ENCODE assay signal across 1 cellular context in the genomic region with DNA sequence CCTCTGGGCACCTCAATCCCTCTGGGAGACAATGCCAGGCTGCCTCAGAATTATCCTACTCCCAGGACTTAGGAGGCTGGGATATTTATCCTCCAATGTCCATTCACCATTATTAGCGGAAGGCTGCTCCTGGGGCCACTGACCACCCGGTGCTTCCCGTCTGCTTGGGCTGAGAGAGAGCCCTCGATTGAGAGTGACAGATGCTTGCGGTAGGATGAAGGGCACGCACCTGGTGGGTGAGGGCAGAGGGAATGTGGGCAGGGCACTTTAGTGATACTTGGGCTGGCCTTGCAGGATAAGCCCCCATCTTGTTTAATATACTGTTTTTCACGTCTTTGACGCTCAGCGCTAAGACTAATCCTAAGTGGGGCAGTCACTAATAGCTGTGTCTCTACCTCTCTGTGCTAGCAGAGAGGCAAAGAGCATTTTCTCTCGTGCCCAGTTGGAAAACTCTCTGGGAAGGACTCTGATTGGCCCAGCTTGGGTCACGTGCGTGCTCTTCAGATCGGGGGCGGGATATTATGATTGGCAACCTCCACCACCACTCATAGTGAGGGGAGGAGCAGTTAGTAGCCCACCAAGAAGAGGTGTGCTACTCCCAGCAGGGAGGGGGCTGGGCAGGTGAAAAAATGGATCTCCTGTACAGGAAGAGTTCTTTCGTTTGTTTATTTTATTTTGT.
TF ChIP-seq lines count a peak whose summit lies in the region.

No MANE protein-coding gene starts in this region.

TF ChIP-seq in K562, 482 proteins besides CTCF, POLR2A, EP300 and RAD21 (continues in another document):
- no peak for TF ChIP-seq GATA2 (CRISPR knock-in tag; IDR thresholded peaks at IDR 0.05)
- TF ChIP-seq, protein P1, sequence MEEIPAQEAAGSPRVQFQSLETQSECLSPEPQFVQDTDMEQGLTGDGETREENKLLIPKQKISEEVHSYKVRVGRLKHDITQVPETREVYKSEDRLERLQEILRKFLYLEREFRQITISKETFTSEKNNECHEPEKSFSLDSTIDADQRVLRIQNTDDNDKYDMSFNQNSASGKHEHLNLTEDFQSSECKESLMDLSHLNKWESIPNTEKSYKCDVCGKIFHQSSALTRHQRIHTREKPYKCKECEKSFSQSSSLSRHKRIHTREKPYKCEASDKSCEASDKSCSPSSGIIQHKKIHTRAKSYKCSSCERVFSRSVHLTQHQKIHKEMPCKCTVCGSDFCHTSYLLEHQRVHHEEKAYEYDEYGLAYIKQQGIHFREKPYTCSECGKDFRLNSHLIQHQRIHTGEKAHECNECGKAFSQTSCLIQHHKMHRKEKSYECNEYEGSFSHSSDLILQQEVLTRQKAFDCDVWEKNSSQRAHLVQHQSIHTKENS (CRISPR knock-in tag; IDR thresholded peaks at IDR 0.05): no peak
- TF ChIP-seq SIRT6 (IDR thresholded peaks at IDR 0.05; ENCODE audit: low read depth, low read length): no peak
- TF ChIP-seq POLR2B (IDR thresholded peaks at IDR 0.05; ENCODE audit: low read depth, partially characterized antibody): no peak
- TF ChIP-seq ZFP1 (CRISPR knock-in tag; IDR thresholded peaks at IDR 0.05): no peak
- TF ChIP-seq FUS (optimal IDR thresholded peaks at IDR 0.05; ENCODE audit: low read depth, low read length): no peak
- no peak for TF ChIP-seq NFE2L1 (tag; IDR thresholded peaks at IDR 0.05; ENCODE audit: borderline replicate concordance, low read depth)
- no peak for TF ChIP-seq CBX2 (IDR thresholded peaks at IDR 0.05; ENCODE audit: insufficient read depth, low read length, poor library complexity, severe bottlenecking)
- TF ChIP-seq, protein P2, sequence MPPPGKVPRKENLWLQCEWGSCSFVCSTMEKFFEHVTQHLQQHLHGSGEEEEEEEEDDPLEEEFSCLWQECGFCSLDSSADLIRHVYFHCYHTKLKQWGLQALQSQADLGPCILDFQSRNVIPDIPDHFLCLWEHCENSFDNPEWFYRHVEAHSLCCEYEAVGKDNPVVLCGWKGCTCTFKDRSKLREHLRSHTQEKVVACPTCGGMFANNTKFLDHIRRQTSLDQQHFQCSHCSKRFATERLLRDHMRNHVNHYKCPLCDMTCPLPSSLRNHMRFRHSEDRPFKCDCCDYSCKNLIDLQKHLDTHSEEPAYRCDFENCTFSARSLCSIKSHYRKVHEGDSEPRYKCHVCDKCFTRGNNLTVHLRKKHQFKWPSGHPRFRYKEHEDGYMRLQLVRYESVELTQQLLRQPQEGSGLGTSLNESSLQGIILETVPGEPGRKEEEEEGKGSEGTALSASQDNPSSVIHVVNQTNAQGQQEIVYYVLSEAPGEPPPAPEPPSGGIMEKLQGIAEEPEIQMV (tag; conservative IDR thresholded peaks at IDR 0.05; ENCODE audit: low read depth): no peak
- TF ChIP-seq, protein P3, sequence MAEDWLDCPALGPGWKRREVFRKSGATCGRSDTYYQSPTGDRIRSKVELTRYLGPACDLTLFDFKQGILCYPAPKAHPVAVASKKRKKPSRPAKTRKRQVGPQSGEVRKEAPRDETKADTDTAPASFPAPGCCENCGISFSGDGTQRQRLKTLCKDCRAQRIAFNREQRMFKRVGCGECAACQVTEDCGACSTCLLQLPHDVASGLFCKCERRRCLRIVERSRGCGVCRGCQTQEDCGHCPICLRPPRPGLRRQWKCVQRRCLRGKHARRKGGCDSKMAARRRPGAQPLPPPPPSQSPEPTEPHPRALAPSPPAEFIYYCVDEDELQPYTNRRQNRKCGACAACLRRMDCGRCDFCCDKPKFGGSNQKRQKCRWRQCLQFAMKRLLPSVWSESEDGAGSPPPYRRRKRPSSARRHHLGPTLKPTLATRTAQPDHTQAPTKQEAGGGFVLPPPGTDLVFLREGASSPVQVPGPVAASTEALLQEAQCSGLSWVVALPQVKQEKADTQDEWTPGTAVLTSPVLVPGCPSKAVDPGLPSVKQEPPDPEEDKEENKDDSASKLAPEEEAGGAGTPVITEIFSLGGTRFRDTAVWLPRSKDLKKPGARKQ (CRISPR knock-in tag; IDR thresholded peaks at IDR 0.05): no peak
- peak; percentile 73 for TF ChIP-seq FOS (IDR thresholded peaks at IDR 0.05; ENCODE audit: extremely low read depth, insufficient read length)
- TF ChIP-seq, protein P4, sequence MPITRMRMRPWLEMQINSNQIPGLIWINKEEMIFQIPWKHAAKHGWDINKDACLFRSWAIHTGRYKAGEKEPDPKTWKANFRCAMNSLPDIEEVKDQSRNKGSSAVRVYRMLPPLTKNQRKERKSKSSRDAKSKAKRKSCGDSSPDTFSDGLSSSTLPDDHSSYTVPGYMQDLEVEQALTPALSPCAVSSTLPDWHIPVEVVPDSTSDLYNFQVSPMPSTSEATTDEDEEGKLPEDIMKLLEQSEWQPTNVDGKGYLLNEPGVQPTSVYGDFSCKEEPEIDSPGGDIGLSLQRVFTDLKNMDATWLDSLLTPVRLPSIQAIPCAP (CRISPR knock-in tag; IDR thresholded peaks at IDR 0.05; ENCODE audit: borderline replicate concordance): no peak
- TF ChIP-seq SUPT5H (IDR thresholded peaks at IDR 0.05): no peak
- no peak for TF ChIP-seq POLR2AphosphoS2 (IDR thresholded peaks at IDR 0.05; ENCODE audit: low read length)
- TF ChIP-seq ZNF707 (CRISPR knock-in tag; conservative IDR thresholded peaks at IDR 0.05): no peak
- no peak for TF ChIP-seq ZKSCAN1 (IDR thresholded peaks at IDR 0.05; ENCODE audit: low read depth, low read length)
- peak; percentile 93 for TF ChIP-seq RAD51 (IDR thresholded peaks at IDR 0.05; ENCODE audit: borderline replicate concordance, low read depth)
- TF ChIP-seq, protein P5, sequence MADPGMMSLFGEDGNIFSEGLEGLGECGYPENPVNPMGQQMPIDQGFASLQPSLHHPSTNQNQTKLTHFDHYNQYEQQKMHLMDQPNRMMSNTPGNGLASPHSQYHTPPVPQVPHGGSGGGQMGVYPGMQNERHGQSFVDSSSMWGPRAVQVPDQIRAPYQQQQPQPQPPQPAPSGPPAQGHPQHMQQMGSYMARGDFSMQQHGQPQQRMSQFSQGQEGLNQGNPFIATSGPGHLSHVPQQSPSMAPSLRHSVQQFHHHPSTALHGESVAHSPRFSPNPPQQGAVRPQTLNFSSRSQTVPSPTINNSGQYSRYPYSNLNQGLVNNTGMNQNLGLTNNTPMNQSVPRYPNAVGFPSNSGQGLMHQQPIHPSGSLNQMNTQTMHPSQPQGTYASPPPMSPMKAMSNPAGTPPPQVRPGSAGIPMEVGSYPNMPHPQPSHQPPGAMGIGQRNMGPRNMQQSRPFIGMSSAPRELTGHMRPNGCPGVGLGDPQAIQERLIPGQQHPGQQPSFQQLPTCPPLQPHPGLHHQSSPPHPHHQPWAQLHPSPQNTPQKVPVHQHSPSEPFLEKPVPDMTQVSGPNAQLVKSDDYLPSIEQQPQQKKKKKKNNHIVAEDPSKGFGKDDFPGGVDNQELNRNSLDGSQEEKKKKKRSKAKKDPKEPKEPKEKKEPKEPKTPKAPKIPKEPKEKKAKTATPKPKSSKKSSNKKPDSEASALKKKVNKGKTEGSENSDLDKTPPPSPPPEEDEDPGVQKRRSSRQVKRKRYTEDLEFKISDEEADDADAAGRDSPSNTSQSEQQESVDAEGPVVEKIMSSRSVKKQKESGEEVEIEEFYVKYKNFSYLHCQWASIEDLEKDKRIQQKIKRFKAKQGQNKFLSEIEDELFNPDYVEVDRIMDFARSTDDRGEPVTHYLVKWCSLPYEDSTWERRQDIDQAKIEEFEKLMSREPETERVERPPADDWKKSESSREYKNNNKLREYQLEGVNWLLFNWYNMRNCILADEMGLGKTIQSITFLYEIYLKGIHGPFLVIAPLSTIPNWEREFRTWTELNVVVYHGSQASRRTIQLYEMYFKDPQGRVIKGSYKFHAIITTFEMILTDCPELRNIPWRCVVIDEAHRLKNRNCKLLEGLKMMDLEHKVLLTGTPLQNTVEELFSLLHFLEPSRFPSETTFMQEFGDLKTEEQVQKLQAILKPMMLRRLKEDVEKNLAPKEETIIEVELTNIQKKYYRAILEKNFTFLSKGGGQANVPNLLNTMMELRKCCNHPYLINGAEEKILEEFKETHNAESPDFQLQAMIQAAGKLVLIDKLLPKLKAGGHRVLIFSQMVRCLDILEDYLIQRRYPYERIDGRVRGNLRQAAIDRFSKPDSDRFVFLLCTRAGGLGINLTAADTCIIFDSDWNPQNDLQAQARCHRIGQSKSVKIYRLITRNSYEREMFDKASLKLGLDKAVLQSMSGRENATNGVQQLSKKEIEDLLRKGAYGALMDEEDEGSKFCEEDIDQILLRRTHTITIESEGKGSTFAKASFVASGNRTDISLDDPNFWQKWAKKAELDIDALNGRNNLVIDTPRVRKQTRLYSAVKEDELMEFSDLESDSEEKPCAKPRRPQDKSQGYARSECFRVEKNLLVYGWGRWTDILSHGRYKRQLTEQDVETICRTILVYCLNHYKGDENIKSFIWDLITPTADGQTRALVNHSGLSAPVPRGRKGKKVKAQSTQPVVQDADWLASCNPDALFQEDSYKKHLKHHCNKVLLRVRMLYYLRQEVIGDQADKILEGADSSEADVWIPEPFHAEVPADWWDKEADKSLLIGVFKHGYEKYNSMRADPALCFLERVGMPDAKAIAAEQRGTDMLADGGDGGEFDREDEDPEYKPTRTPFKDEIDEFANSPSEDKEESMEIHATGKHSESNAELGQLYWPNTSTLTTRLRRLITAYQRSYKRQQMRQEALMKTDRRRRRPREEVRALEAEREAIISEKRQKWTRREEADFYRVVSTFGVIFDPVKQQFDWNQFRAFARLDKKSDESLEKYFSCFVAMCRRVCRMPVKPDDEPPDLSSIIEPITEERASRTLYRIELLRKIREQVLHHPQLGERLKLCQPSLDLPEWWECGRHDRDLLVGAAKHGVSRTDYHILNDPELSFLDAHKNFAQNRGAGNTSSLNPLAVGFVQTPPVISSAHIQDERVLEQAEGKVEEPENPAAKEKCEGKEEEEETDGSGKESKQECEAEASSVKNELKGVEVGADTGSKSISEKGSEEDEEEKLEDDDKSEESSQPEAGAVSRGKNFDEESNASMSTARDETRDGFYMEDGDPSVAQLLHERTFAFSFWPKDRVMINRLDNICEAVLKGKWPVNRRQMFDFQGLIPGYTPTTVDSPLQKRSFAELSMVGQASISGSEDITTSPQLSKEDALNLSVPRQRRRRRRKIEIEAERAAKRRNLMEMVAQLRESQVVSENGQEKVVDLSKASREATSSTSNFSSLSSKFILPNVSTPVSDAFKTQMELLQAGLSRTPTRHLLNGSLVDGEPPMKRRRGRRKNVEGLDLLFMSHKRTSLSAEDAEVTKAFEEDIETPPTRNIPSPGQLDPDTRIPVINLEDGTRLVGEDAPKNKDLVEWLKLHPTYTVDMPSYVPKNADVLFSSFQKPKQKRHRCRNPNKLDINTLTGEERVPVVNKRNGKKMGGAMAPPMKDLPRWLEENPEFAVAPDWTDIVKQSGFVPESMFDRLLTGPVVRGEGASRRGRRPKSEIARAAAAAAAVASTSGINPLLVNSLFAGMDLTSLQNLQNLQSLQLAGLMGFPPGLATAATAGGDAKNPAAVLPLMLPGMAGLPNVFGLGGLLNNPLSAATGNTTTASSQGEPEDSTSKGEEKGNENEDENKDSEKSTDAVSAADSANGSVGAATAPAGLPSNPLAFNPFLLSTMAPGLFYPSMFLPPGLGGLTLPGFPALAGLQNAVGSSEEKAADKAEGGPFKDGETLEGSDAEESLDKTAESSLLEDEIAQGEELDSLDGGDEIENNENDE (IDR thresholded peaks at IDR 0.05; ENCODE audit: low read depth, low read length): no peak
- no peak for TF ChIP-seq ZNF3 (CRISPR knock-in tag; IDR thresholded peaks at IDR 0.05)
- TF ChIP-seq SAFB (IDR thresholded peaks at IDR 0.05; ENCODE audit: borderline replicate concordance, low read depth, low read length): no peak
- TF ChIP-seq ADNP (tag; IDR thresholded peaks at IDR 0.05): no peak
- TF ChIP-seq PHF20 (IDR thresholded peaks at IDR 0.05; ENCODE audit: partially characterized antibody): no peak
- TF ChIP-seq NONO (IDR thresholded peaks at IDR 0.05; ENCODE audit: low read depth in 2 of 2, low read length in 1 of 2): no peak
- no peak for TF ChIP-seq ZNF311 (CRISPR knock-in tag; IDR thresholded peaks at IDR 0.05)
- TF ChIP-seq CHD2 (IDR thresholded peaks at IDR 0.05; ENCODE audit: low read depth, low read length): peak; percentile 57
- TF ChIP-seq, protein P6, sequence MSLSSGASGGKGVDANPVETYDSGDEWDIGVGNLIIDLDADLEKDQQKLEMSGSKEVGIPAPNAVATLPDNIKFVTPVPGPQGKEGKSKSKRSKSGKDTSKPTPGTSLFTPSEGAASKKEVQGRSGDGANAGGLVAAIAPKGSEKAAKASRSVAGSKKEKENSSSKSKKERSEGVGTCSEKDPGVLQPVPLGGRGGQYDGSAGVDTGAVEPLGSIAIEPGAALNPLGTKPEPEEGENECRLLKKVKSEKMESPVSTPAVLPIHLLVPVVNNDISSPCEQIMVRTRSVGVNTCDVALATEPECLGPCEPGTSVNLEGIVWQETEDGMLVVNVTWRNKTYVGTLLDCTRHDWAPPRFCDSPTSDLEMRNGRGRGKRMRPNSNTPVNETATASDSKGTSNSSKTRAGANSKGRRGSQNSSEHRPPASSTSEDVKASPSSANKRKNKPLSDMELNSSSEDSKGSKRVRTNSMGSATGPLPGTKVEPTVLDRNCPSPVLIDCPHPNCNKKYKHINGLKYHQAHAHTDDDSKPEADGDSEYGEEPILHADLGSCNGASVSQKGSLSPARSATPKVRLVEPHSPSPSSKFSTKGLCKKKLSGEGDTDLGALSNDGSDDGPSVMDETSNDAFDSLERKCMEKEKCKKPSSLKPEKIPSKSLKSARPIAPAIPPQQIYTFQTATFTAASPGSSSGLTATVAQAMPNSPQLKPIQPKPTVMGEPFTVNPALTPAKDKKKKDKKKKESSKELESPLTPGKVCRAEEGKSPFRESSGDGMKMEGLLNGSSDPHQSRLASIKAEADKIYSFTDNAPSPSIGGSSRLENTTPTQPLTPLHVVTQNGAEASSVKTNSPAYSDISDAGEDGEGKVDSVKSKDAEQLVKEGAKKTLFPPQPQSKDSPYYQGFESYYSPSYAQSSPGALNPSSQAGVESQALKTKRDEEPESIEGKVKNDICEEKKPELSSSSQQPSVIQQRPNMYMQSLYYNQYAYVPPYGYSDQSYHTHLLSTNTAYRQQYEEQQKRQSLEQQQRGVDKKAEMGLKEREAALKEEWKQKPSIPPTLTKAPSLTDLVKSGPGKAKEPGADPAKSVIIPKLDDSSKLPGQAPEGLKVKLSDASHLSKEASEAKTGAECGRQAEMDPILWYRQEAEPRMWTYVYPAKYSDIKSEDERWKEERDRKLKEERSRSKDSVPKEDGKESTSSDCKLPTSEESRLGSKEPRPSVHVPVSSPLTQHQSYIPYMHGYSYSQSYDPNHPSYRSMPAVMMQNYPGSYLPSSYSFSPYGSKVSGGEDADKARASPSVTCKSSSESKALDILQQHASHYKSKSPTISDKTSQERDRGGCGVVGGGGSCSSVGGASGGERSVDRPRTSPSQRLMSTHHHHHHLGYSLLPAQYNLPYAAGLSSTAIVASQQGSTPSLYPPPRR (CRISPR knock-in tag; IDR thresholded peaks at IDR 0.05; ENCODE audit: borderline replicate concordance): no peak
- TF ChIP-seq, protein P7, sequence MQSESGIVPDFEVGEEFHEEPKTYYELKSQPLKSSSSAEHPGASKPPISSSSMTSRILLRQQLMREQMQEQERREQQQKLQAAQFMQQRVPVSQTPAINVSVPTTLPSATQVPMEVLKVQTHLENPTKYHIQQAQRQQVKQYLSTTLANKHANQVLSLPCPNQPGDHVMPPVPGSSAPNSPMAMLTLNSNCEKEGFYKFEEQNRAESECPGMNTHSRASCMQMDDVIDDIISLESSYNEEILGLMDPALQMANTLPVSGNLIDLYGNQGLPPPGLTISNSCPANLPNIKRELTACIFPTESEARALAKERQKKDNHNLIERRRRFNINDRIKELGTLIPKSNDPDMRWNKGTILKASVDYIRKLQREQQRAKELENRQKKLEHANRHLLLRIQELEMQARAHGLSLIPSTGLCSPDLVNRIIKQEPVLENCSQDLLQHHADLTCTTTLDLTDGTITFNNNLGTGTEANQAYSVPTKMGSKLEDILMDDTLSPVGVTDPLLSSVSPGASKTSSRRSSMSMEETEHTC (IDR thresholded peaks at IDR 0.05): no peak
- no peak for TF ChIP-seq NFE2 (IDR thresholded peaks at IDR 0.05; ENCODE audit: low read depth)
- peak; percentile 81 for TF ChIP-seq RBM25 (IDR thresholded peaks at IDR 0.05; ENCODE audit: low read depth, low read length, severe bottlenecking)
- no peak for TF ChIP-seq FOSL1 (tag; conservative IDR thresholded peaks at IDR 0.05)
- no peak for TF ChIP-seq ZFP30 (CRISPR knock-in tag; IDR thresholded peaks at IDR 0.05; ENCODE audit: borderline replicate concordance)
- no peak for TF ChIP-seq ZNF146 (CRISPR knock-in tag; IDR thresholded peaks at IDR 0.05; ENCODE audit: unreplicated experiment)
- no peak for TF ChIP-seq NCOA4 (IDR thresholded peaks at IDR 0.05; ENCODE audit: partially characterized antibody)
